ENCODE assay signal across 12 cellular contexts in the genomic region with DNA sequence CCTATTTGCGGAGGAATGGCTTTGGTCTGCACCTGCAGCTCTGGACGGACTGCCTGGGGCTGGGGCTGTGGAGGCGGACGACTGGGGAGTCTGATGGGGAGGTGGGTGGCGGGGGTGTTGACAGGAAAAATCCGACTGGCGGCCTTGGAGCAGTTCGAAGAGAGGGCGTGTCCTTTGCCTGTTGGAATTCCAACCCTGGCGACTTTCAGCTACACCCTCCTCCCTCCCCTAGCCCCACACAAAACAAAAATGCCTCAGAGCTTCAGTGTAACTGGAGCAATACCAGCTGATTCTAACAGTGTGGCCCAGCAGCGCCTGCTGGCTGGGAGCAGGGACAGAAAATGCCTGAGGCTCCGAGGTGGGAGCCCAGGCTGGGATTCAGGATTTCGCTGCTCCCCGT.
A peak's percentile ranks its signal among the peaks of the same experiment; 100 is the strongest.
DNase-seq lines count a peak whose midpoint lies in the region; ATAC-seq, FAIRE-seq and TF ChIP-seq lines count a peak whose summit lies in the region.
"Had no signal": no experiment of that assay in that cellular context is flagged by ENCODE, and none has a peak within 500 bp of the region (broad histone marks: within the 10 kb centered on the region; RNA-seq: fewer than 3 reads in every experiment).

No MANE protein-coding gene starts in this region.

- H2BK15ac ChIP-seq in mesenchymal stem cell (ENCODE audit: low read depth, poor library complexity, severe bottlenecking) = no peak overlapping the region

- no peak overlapping the region for H2AK5ac ChIP-seq in mesenchymal stem cell (ENCODE audit: low read length, severe bottlenecking)

- H3K4me1 ChIP-seq in mesenchymal stem cell (ENCODE audit: control insufficient read depth, insufficient read depth, low read depth, low read length) = peaks cover 17% of the 10 kb centered on the region
- H3K4me1 ChIP-seq in thyroid gland = no peaks in the 10 kb centered on the region
- no peaks in the 10 kb centered on the region for H3K4me1 ChIP-seq in naive thymus-derived CD4-positive, alpha-beta T cell (ENCODE audit: control insufficient read depth in 2 of 2, insufficient read depth in 2 of 2, low read length in 2 of 2)

- POLR2A ChIA-PET in naive thymus-derived CD4-positive, alpha-beta T cell (lab: Charles Lee) = no interaction called here

- WGBS in mesenchymal stem cell = 76% methylated on average over 11 of the region's 14 CpGs
- 69 to 83% methylated on average over 14 of the region's 14 CpGs for WGBS in thyroid gland, 2 donors

- H3K27ac ChIP-seq in mesenchymal stem cell (ENCODE audit: low read length, poor library complexity, severe bottlenecking) (peak overlapping the region; percentile 45), thyroid gland (no peak overlapping the region)
- no peak overlapping the region for H3K27ac ChIP-seq in naive thymus-derived CD4-positive, alpha-beta T cell (ENCODE audit: low read depth, low read length)

- peak overlapping the region; percentile 5 for H3K9ac ChIP-seq in mesenchymal stem cell (ENCODE audit: low read length)

- H3K23ac ChIP-seq in mesenchymal stem cell (ENCODE audit: low read length in 2 of 2) = no peak overlapping the region

- H3K4ac ChIP-seq in mesenchymal stem cell (ENCODE audit: low read depth in 1 of 2, low read length in 2 of 2) = no peak overlapping the region

- TF ChIP-seq POLR2A in thyroid gland (IDR thresholded peaks at IDR 0.05) = no peak

- peaks cover 12 to 41% of the 10 kb centered on the region in 2 experiments for H3K36me3 ChIP-seq in mesenchymal stem cell (ENCODE audit: control insufficient read depth in 1 of 2, insufficient read depth in 2 of 2, low read depth in 1 of 2, low read length in 2 of 2)
- peaks cover 0 to 4% of the 10 kb centered on the region in 2 donors for H3K36me3 ChIP-seq in thyroid gland
- peaks cover 0 to 14% (median 0%) of the 10 kb centered on the region in 3 experiments for H3K36me3 ChIP-seq in naive thymus-derived CD4-positive, alpha-beta T cell (ENCODE audit: control insufficient read depth in 2 of 3, insufficient read depth in 3 of 3, low read length in 3 of 3)

- H3K79me1 ChIP-seq in mesenchymal stem cell (replicated peaks; ENCODE audit: low read length, poor library complexity, severe bottlenecking) = peaks cover 25% of the 10 kb centered on the region

- FAIRE-seq in urothelium cell line (lab: Jason Lieb, UNC) = no peak
- FAIRE-seq: bronchial epithelial cell, small intestine had no signal

- H3K9me3 Mint-ChIP-seq in naive thymus-derived CD4-positive, alpha-beta T cell = no peaks in the 10 kb centered on the region

- TF ChIP-seq CTCF in fibroblast of villous mesenchyme (IDR thresholded peaks at IDR 0.05; ENCODE audit: insufficient read depth, low read depth, low read length) (peak; percentile 30), thyroid gland (IDR thresholded peaks at IDR 0.05) (no peak)

- no peak overlapping the region for H3K4me3 ChIP-seq in fibroblast of villous mesenchyme (ENCODE audit: low read depth, low read length)
- no peak overlapping the region for H3K4me3 ChIP-seq in mesenchymal stem cell (ENCODE audit: insufficient read depth in 1 of 2, low read depth in 1 of 2, low read length in 2 of 2)
- H3K4me3 ChIP-seq in thyroid gland (replicated peaks in 1 of 3) = no peak overlapping the region
- no peak overlapping the region for H3K4me3 ChIP-seq in naive thymus-derived CD4-positive, alpha-beta T cell (ENCODE audit: low read length)

- no peak overlapping the region for H2BK5ac ChIP-seq in mesenchymal stem cell (ENCODE audit: low read depth, low read length, poor library complexity, severe bottlenecking)

- H3K27me3 Mint-ChIP-seq in naive thymus-derived CD4-positive, alpha-beta T cell = no peaks in the 10 kb centered on the region

- H2AFZ ChIP-seq in mesenchymal stem cell (ENCODE audit: low read depth, low read length) = no peak overlapping the region

- DNase-seq in NCI-H226 (peak; percentile 78), fibroblast of villous mesenchyme (ENCODE audit: low read depth) (peak; percentile 56), mesenchymal stem cell (no peak), thyroid gland (peak; percentile 5 to 13), NCI-H748 treated with DMSO at 0.1 percent for 48 hours (lab: John Stamatoyannopoulos, UW) (no peak), urothelium cell line (ENCODE audit: low spot score) (no peak)
- no peak for DNase-seq in activated CD8-positive, alpha-beta memory T cell treated with anti-CD3 and anti-CD28 coated beads, Interleukin-2, amount 50 U/mL, for 48 hours
- DNase-seq in naive thymus-derived CD4-positive, alpha-beta T cell = no peak
- DNase-seq: DND-41, NCI-H446 treated with DMSO at 0.1 percent for 48 hours, small intestine had no signal

- no peak overlapping the region for H3K4me3 Mint-ChIP-seq in naive thymus-derived CD4-positive, alpha-beta T cell

- no peak overlapping the region for H3K18ac ChIP-seq in mesenchymal stem cell (ENCODE audit: low read depth in 1 of 2, low read length in 2 of 2)

- peaks cover 7 to 40% (median 17%) of the 10 kb centered on the region in 5 donors for H3K36me3 Mint-ChIP-seq in naive thymus-derived CD4-positive, alpha-beta T cell

- CTCF ChIA-PET in naive thymus-derived CD4-positive, alpha-beta T cell (lab: Charles Lee) = no interaction called here

- peaks cover 0 to 10% (median 5%) of the 10 kb centered on the region in 7 donors for H3K4me1 Mint-ChIP-seq in naive thymus-derived CD4-positive, alpha-beta T cell

- H4K91ac ChIP-seq in mesenchymal stem cell (ENCODE audit: low read length) = no peak overlapping the region

- no peak for ATAC-seq in naive thymus-derived CD4-positive, alpha-beta T cell

- intact Hi-C loops in thyroid gland (cut with DNase I) = no loop called here
- intact Hi-C loops in naive thymus-derived CD4-positive, alpha-beta T cell (cut with micrococcal nuclease) = no loop called here

- H4K8ac ChIP-seq in mesenchymal stem cell (ENCODE audit: low read length) = no peak overlapping the region

- no peak overlapping the region for H3K14ac ChIP-seq in mesenchymal stem cell (ENCODE audit: low read length in 2 of 2)

- no peak overlapping the region for H2BK120ac ChIP-seq in mesenchymal stem cell (ENCODE audit: low read depth, low read length)

- no peak overlapping the region for H2BK12ac ChIP-seq in mesenchymal stem cell (ENCODE audit: low read length in 2 of 2)

- H3K4me2 ChIP-seq in mesenchymal stem cell (ENCODE audit: low read length, poor library complexity, severe bottlenecking) = no peak overlapping the region

- no peak overlapping the region for H3K27ac Mint-ChIP-seq in naive thymus-derived CD4-positive, alpha-beta T cell

- H3K9me3 ChIP-seq in mesenchymal stem cell (ENCODE audit: control insufficient read depth, low read length) = no peaks in the 10 kb centered on the region
- H3K9me3 ChIP-seq in thyroid gland = no peaks in the 10 kb centered on the region
- no peaks in the 10 kb centered on the region for H3K9me3 ChIP-seq in naive thymus-derived CD4-positive, alpha-beta T cell (ENCODE audit: control insufficient read depth in 2 of 3, low read length in 3 of 3)

- H3K27me3 ChIP-seq in mesenchymal stem cell (ENCODE audit: control insufficient read depth in 1 of 2, insufficient read depth in 1 of 2, low read length in 2 of 2) (no peaks in the 10 kb centered on the region), thyroid gland (no peaks in the 10 kb centered on the region)
- H3K27me3 ChIP-seq in naive thymus-derived CD4-positive, alpha-beta T cell (ENCODE audit: control insufficient read depth in 2 of 2, insufficient read depth in 2 of 2, low read length in 2 of 2) = no peaks in the 10 kb centered on the region

Comparison
In these comparisons a context has a peak if more than half of its experiments do, and no peak if none do; other contexts are left out.
1. DNase-seq: peak in NCI-H226 (single experiment), fibroblast of villous mesenchyme (single experiment) and thyroid gland (2 of 2); none in mesenchymal stem cell (single experiment), NCI-H748 treated with DMSO at 0.1 percent for 48 hours (single experiment), activated CD8-positive, alpha-beta memory T cell treated with anti-CD3 and anti-CD28 coated beads, Interleukin-2, amount 50 U/mL, for 48 hours (single experiment), naive thymus-derived CD4-positive, alpha-beta T cell (0 of 9) and urothelium cell line (single experiment).